In the genomic region with DNA sequence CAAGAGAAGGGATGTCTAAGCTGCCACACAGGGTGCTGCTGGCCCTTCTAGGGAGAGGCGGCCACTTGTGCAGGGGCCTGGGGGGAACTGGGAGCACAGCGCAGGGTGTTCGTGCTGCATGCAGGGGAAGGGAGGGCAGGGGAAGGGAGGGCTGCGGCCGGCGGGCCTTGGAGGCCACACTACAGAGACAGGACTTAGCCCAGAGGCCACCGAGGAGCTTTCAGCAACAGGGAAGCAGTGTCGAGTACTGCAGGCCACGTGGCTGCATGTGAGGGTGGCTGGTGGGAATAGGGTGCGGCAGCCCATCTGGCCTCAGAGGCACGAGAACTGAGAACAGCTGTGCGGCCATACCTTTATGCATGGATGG, we compare ENCODE assay signal across 2 cellular contexts. TPM values are rescaled to one million over a fixed set of nuclear protein-coding genes. Genes with fewer than 3 reads are reported as not detected.
"Had no signal": no experiment of that assay in that cellular context is flagged by ENCODE, and none has a peak within 500 bp of the region (broad histone marks: within the 10 kb centered on the region; RNA-seq: fewer than 3 reads in every experiment).

No MANE protein-coding gene starts in this region.

RNA-seq across cellular contexts. Expression of gene SRPK3, which starts 35.8 kb away (rescaled TPM):
- total RNA-seq: glomerular endothelial cell, left lobe of liver had no signal
